In genomic region chr2:219500135-219500534, GRCh38 we compare ENCODE assay signal across 9 cellular contexts. TPM values are rescaled to one million over a fixed set of nuclear protein-coding genes. Genes with fewer than 3 reads are reported as not detected.
A peak's percentile ranks its signal among the peaks of the same experiment; 100 is the strongest.
DNase-seq lines count a peak whose midpoint lies in the region; ATAC-seq and TF ChIP-seq lines count a peak whose summit lies in the region.
"Had no signal": no experiment of that assay in that cellular context is flagged by ENCODE, and none has a peak within 500 bp of the region (broad histone marks: within the 10 kb centered on the region; RNA-seq: fewer than 3 reads in every experiment).

No MANE protein-coding gene starts in this region.

- TF ChIP-seq CTCF in heart right ventricle (IDR thresholded peaks at IDR 0.05) = no peak
- TF ChIP-seq CTCF in OCI-LY7 (conservative IDR thresholded peaks at IDR 0.05; ENCODE audit: low read length) = peak; percentile 67
- TF ChIP-seq CTCF in endodermal cell (conservative IDR thresholded peaks at IDR 0.05) = peak; percentile 68

- CTCF ChIA-PET in OCI-LY7 (lab: Charles Lee; ENCODE audit: unreplicated experiment) = interaction anchor here (0.6 kb wide), 1 partner anchor 53 kb away, joined by 4 read pairs; no protein-coding TSS in a partner anchor

- H3K27me3 Mint-ChIP-seq in endodermal cell (ENCODE audit: insufficient read depth) = peaks cover 34% of the 10 kb centered on the region
- peaks cover 28% of the 10 kb centered on the region for H3K27me3 Mint-ChIP-seq in stimulated activated memory B cell treated with anti-CD40 and anti-IgM and Interleukin-4, amounts not matched to agents 10 μg/mL and 1 μg/mL and 100 μg/mL, for 72 hours

- WGBS in heart right ventricle, 2 donors = 90 to 92% methylated on average over 2 of the region's 2 CpGs
- 80 to 83% methylated on average over 1 to 2 of the region's 2 CpGs for WGBS in endodermal cell (ENCODE audit: insufficient coverage in 1 of 2, insufficient read length in 1 of 2), 2 experiments

- H3K36me3 Mint-ChIP-seq in endodermal cell (ENCODE audit: low read depth) = peaks cover 21% of the 10 kb centered on the region
- peaks cover 23% of the 10 kb centered on the region for H3K36me3 Mint-ChIP-seq in stimulated activated memory B cell treated with anti-CD40 and anti-IgM and Interleukin-4, amounts not matched to agents 10 μg/mL and 1 μg/mL and 100 μg/mL, for 72 hours

- H3K36me3 ChIP-seq in heart right ventricle (peaks cover 0 to 37% (median 14%) of the 10 kb centered on the region in 9 donors), OCI-LY7 (ENCODE audit: insufficient read depth, low read length) (no peaks in the 10 kb centered on the region), endodermal cell (ENCODE audit: control insufficient read depth, insufficient read depth, low read length) (peaks cover 4% of the 10 kb centered on the region)

- H3K9me3 ChIP-seq in heart right ventricle (no peaks in the 10 kb centered on the region), OCI-LY7 (ENCODE audit: low read length) (no peaks in the 10 kb centered on the region), endodermal cell (ENCODE audit: control insufficient read depth, low read length) (no peaks in the 10 kb centered on the region)

- no peak for ATAC-seq in Right ventricle myocardium inferior
- no peak for ATAC-seq in heart right ventricle
- no peak for ATAC-seq in stimulated activated memory B cell treated with anti-CD40 and anti-IgM and Interleukin-4, amounts not matched to agents 10 μg/mL and 1 μg/mL and 100 μg/mL, for 72 hours

- H3K4me1 ChIP-seq in heart right ventricle (peaks cover 19 to 46% (median 36%) of the 10 kb centered on the region in 9 donors), OCI-LY7 (ENCODE audit: insufficient read depth, low read length, poor library complexity, severe bottlenecking) (peaks cover 23% of the 10 kb centered on the region), endodermal cell (ENCODE audit: control insufficient read depth, insufficient read depth, low read length) (peaks cover 9% of the 10 kb centered on the region)

- DNase-seq in Right ventricle myocardium inferior (ENCODE audit: missing footprints) (peak; percentile 15), heart right ventricle (no peak), OCI-LY7 (ENCODE audit: low spot score) (no peak), endodermal cell (no peak), NCI-H2081 treated with DMSO at 0.1 percent for 48 hours (lab: John Stamatoyannopoulos, UW) (no peak), NCI-H1417 (lab: John Stamatoyannopoulos, UW) (no peak), NK-92 (lab: John Stamatoyannopoulos, UW; ENCODE audit: unreplicated experiment) (no peak)
- DNase-seq: NCI-H510A had no signal

- no peak overlapping the region for H2AFZ ChIP-seq in OCI-LY7 (ENCODE audit: low read length)

- peaks cover 23% of the 10 kb centered on the region for H3K4me1 Mint-ChIP-seq in endodermal cell
- peaks cover 32% of the 10 kb centered on the region for H3K4me1 Mint-ChIP-seq in stimulated activated memory B cell treated with anti-CD40 and anti-IgM and Interleukin-4, amounts not matched to agents 10 μg/mL and 1 μg/mL and 100 μg/mL, for 72 hours

- H3K9me3 Mint-ChIP-seq in endodermal cell = no peaks in the 10 kb centered on the region
- no peaks in the 10 kb centered on the region for H3K9me3 Mint-ChIP-seq in stimulated activated memory B cell treated with anti-CD40 and anti-IgM and Interleukin-4, amounts not matched to agents 10 μg/mL and 1 μg/mL and 100 μg/mL, for 72 hours

- BruUV-seq in OCI-LY7 (replicated peaks; lab: Mats Ljungman, UMichigan) = no TSS peak

- no peaks in the 10 kb centered on the region for H3K9me2 ChIP-seq in OCI-LY7 (ENCODE audit: insufficient read depth, low read length)

- no peak overlapping the region for H3K27ac Mint-ChIP-seq in endodermal cell
- peak overlapping the region; percentile 82 for H3K27ac Mint-ChIP-seq in stimulated activated memory B cell treated with anti-CD40 and anti-IgM and Interleukin-4, amounts not matched to agents 10 μg/mL and 1 μg/mL and 100 μg/mL, for 72 hours

- H3K9ac ChIP-seq in endodermal cell (ENCODE audit: extremely low read depth, low read length, poor library complexity, severe bottlenecking) = no peak overlapping the region

- H3K4me3 ChIP-seq in heart right ventricle (no peak overlapping the region), OCI-LY7 (ENCODE audit: low read depth, low read length, poor library complexity, severe bottlenecking) (no peak overlapping the region), endodermal cell (ENCODE audit: low read length) (peak overlapping the region; percentile 98)

- H3K4me3 Mint-ChIP-seq in endodermal cell = peak overlapping the region; percentile 80
- peak overlapping the region; percentile 97 for H3K4me3 Mint-ChIP-seq in stimulated activated memory B cell treated with anti-CD40 and anti-IgM and Interleukin-4, amounts not matched to agents 10 μg/mL and 1 μg/mL and 100 μg/mL, for 72 hours

- H3K4me2 ChIP-seq in OCI-LY7 (ENCODE audit: low read length) = peak overlapping the region; percentile 77; the same call in 1 of the 2 replicates

- H3K79me2 ChIP-seq in OCI-LY7 (ENCODE audit: insufficient read depth, low read depth, low read length) = no peaks in the 10 kb centered on the region

- H3K27me3 ChIP-seq in heart right ventricle (peaks cover 0 to 27% (median 11%) of the 10 kb centered on the region in 7 donors), endodermal cell (ENCODE audit: control insufficient read depth, insufficient read depth, low read length, poor library complexity, severe bottlenecking) (peaks cover 31% of the 10 kb centered on the region)

- intact Hi-C loops in Right ventricle myocardium inferior (cut with DNase I) (loop anchor here (10.0 kb wide), 1 partner anchor 215 kb away; no protein-coding TSS in a partner anchor), heart right ventricle (cut with DNase I) (no loop called here), OCI-LY7 (cut with micrococcal nuclease; ENCODE audit: unreplicated experiment) (no loop called here)

- H3K27ac ChIP-seq in heart right ventricle (no peak overlapping the region), OCI-LY7 (ENCODE audit: low read depth, low read length, poor library complexity, severe bottlenecking) (no peak overlapping the region), endodermal cell (ENCODE audit: low read depth, low read length) (no peak overlapping the region)

- no peaks in the 10 kb centered on the region for H4K20me1 ChIP-seq in OCI-LY7 (ENCODE audit: insufficient read depth, low read length)

- POLR2A ChIA-PET in OCI-LY7 (lab: Charles Lee) = interaction anchor here (0.6 to 1.5 kb wide), 3 partner anchors 22 to 740 kb away, joined by 3 to 6 read pairs (median 3); partner anchors contain the start of gene DNPEP

RNA-seq across cellular contexts. Expression of gene GMPPA, which starts 1.4 kb away (rescaled TPM):
- total RNA-seq in Right ventricle myocardium inferior = 22.9 TPM
- total RNA-seq in heart right ventricle = 10 to 100 TPM; 15.8 to 29.4 (median 21.0) TPM
- 10 to 100 TPM; 28.2 to 48.6 TPM for polyA plus RNA-seq in heart right ventricle
- 22.3 and 28.4 TPM in 2 replicates for total RNA-seq in OCI-LY7 (2014; rRNA removed; shearing (Covaris generic))
- total RNA-seq in OCI-LY7 (2022) = 42.9 and 46.4 TPM in 2 replicates
- total RNA-seq in endodermal cell = 10 to 100 TPM; 36.9 to 38.2 TPM
- 23.4 TPM for polyA plus RNA-seq in endodermal cell (2013, experiment 1 of 2)
- 22.9 TPM for polyA plus RNA-seq in endodermal cell (2013, experiment 2 of 2)

RNA-seq across cellular contexts. Expression of gene ASIC4, which starts 14.1 kb away (rescaled TPM):
- not detected for total RNA-seq in Right ventricle myocardium inferior
- total RNA-seq in heart right ventricle = under 1 TPM in 5 of 10 donors, not detected in 5; 0.15 to 0.43 (median 0.20) TPM
- polyA plus RNA-seq in heart right ventricle = not detected
- total RNA-seq in OCI-LY7 (2014; rRNA removed; shearing (Covaris generic)) = 0.39 and 0.73 TPM in 2 replicates
- 0.74 and 0.96 TPM in 2 replicates for total RNA-seq in OCI-LY7 (2022)
- under 1 TPM; 0.29 to 1.00 TPM for total RNA-seq in endodermal cell
- 2.0 TPM for polyA plus RNA-seq in endodermal cell (2013, experiment 1 of 2)
- 1.4 TPM for polyA plus RNA-seq in endodermal cell (2013, experiment 2 of 2)

RNA-seq across cellular contexts. Expression of gene CHPF, which starts 43.5 kb away (rescaled TPM):
- total RNA-seq in Right ventricle myocardium inferior = 92.2 TPM
- total RNA-seq in heart right ventricle = 100 to 1,000 TPM in 4 of 10 donors, 10 to 100 TPM in 6; 66.5 to 166 (median 95.9) TPM
- 100 to 1,000 TPM in 1 of 2 donors, 10 to 100 TPM in 1; 76.9 to 221 TPM for polyA plus RNA-seq in heart right ventricle
- total RNA-seq in OCI-LY7 (2014; rRNA removed; shearing (Covaris generic)) = 14.5 and 24.1 TPM in 2 replicates
- 30.5 and 33.0 TPM in 2 replicates for total RNA-seq in OCI-LY7 (2022)
- total RNA-seq in endodermal cell = 10 to 100 TPM; 51.2 to 54.0 TPM
- 26.1 TPM for polyA plus RNA-seq in endodermal cell (2013, experiment 1 of 2)
- polyA plus RNA-seq in endodermal cell (2013, experiment 2 of 2) = 31.2 TPM

RNA-seq across cellular contexts. Expression of gene TMEM198, which starts 43.7 kb away (rescaled TPM):
- total RNA-seq in Right ventricle myocardium inferior = 2.7 TPM
- 1 to 10 TPM in 8 of 10 donors, under 1 TPM in 2; 0.59 to 3.5 (median 1.6) TPM for total RNA-seq in heart right ventricle
- 10 to 100 TPM in 1 of 2 donors, 1 to 10 TPM in 1; 3.0 to 10.7 TPM for polyA plus RNA-seq in heart right ventricle
- total RNA-seq in OCI-LY7 (2014; rRNA removed; shearing (Covaris generic)) = 1.4 and 2.5 TPM in 2 replicates
- total RNA-seq in OCI-LY7 (2022) = 6.1 and 6.6 TPM in 2 replicates
- 1 to 10 TPM; 2.6 to 3.9 TPM for total RNA-seq in endodermal cell
- polyA plus RNA-seq in endodermal cell (2013, experiment 1 of 2) = 9.6 TPM
- polyA plus RNA-seq in endodermal cell (2013, experiment 2 of 2) = 5.3 TPM

Comparison
In these comparisons a context has a peak if more than half of its experiments do, and no peak if none do; other contexts are left out.
1. CTCF ChIP-seq: peak in OCI-LY7 (single experiment) and endodermal cell (single experiment); none in heart right ventricle (0 of 9).